Comparison of ENCODE assay signal across 9 cellular contexts in the genomic region with DNA sequence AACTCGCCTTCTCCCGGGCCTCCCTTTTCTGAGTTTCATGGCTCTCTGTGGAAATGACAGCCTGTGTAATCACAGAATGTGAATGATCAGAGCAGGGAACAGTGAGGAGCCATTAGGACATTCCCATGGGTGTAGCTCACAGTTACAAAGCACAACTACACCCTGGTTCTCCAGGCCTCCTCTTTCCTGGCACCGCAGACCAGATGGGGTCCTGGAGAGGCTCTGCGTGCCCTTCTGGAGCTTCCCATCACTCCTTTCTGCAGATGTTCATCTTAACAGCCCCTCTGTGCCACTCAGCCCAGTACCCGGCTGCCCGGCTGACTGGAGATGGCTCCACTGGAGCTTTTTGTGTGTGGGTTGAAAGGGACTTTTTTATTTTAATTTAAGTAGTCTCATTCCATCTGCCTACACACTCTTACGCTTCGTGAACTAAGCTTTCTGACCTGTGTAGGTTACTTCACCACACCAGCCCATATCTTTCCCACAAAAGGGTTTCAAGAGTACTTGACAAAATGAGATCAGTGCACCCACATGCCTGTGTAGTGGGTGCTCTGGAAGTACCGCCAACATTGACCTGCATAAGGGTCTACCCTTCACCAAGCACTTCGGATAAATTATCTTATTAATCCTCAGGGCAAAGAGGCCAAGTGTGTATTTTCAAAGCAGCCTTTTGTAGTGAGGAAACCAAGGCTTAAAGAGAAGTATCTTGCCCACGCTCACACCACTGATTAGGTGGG. TPM values are rescaled to one million over a fixed set of nuclear protein-coding genes. Genes with fewer than 3 reads are reported as not detected.
A peak's percentile ranks its signal among the peaks of the same experiment; 100 is the strongest.
DNase-seq lines count a peak whose midpoint lies in the region; ATAC-seq and TF ChIP-seq lines count a peak whose summit lies in the region.
"Had no signal": no experiment of that assay in that cellular context is flagged by ENCODE, and none has a peak within 500 bp of the region (broad histone marks: within the 10 kb centered on the region; RNA-seq: fewer than 3 reads in every experiment).

No MANE protein-coding gene starts in this region.

- WGBS in mammary epithelial cell (ENCODE audit: low coverage, missing lambda C conversion rate): 71% methylated on average over 11 of the region's 11 CpGs

- dilution Hi-C loops in mammary epithelial cell (cut with HindIII; ENCODE audit: low sequenced_read_pairs): no loop called here

- no peak overlapping the region for H3K27ac ChIP-seq in mammary epithelial cell (ENCODE audit: insufficient read depth, low read depth, low read length)

- H3K4me3 Mint-ChIP-seq in MCF 10A (ENCODE audit: unreplicated experiment) (no peak overlapping the region), immature natural killer cell (peak overlapping the region in 1 of 5 donors; percentile 36)

- no peak overlapping the region for H2AFZ ChIP-seq in mammary epithelial cell (ENCODE audit: low read depth, low read length)

- ATAC-seq in HG03280 (IDR thresholded peaks at IDR 0.05; ENCODE audit: unreplicated experiment): peak; percentile 51
- no peak for ATAC-seq in GM18873 (IDR thresholded peaks at IDR 0.05; ENCODE audit: low FRiP score, unreplicated experiment)

- H3K4me1 ChIP-seq in mammary epithelial cell (ENCODE audit: insufficient read depth, low read length): peaks cover 46% of the 10 kb centered on the region

- peaks cover 84% of the 10 kb centered on the region for H3K79me2 ChIP-seq in mammary epithelial cell (ENCODE audit: insufficient read depth, low read length)

- no peaks in the 10 kb centered on the region for H3K27me3 Mint-ChIP-seq in MCF 10A (ENCODE audit: insufficient read depth, unreplicated experiment)
- H3K27me3 Mint-ChIP-seq in immature natural killer cell (ENCODE audit: low read depth in 3 of 3): peaks cover 0 to 8% (median 0%) of the 10 kb centered on the region in 3 donors

- H4K20me1 ChIP-seq in mammary epithelial cell (ENCODE audit: insufficient read depth, low read length): peaks cover 5% of the 10 kb centered on the region

- no TSS peak for BruUV-seq in MCF 10A (replicated peaks; lab: Mats Ljungman, UMichigan)
- BruUV-seq in mammary epithelial cell (replicated peaks; lab: Mats Ljungman, UMichigan): no TSS peak

- H3K4me2 ChIP-seq in mammary epithelial cell (ENCODE audit: insufficient read depth, low read depth, low read length): no peak overlapping the region

- H3K4me1 Mint-ChIP-seq in MCF 10A (ENCODE audit: insufficient read depth, unreplicated experiment) (peaks cover 18% of the 10 kb centered on the region), immature natural killer cell (peaks cover 40 to 59% of the 10 kb centered on the region in 2 donors)

- in situ Hi-C loops in mammary epithelial cell (cut with MboI; ENCODE audit: low sequenced_read_pairs in 2 of 2): no loop called here
- in situ Hi-C loops in ACHN (cut with HindIII; ENCODE audit: low pct_ligation_motif_present, low pct_unique_long_range_greater_than_20kb, low sequenced_read_pairs): no loop called here

- intact Hi-C loops in MCF 10A (cut with micrococcal nuclease): no loop called here
- intact Hi-C loops in mammary epithelial cell (cut with micrococcal nuclease): no loop called here

- CTCF ChIA-PET in MCF 10A (lab: Yijun Ruan, JAX) (interaction anchor here (0.6 to 1.4 kb wide), 11 partner anchors 9 to 842 kb away, joined by 3 to 5 read pairs (median 4); no protein-coding TSS in a partner anchor), mammary epithelial cell (lab: Charles Lee; ENCODE audit: low non-redundant PET) (interaction anchor here (0.7 kb wide), 1 partner anchor 78 kb away, joined by 4 read pairs; no protein-coding TSS in a partner anchor)

- no peaks in the 10 kb centered on the region for H3K27me3 ChIP-seq in mammary epithelial cell (ENCODE audit: insufficient read depth, low read length)

- H3K27ac Mint-ChIP-seq in MCF 10A (ENCODE audit: low read depth, unreplicated experiment) (peak overlapping the region; percentile 27), immature natural killer cell (peak overlapping the region; percentile 67 to 81 (median 77))

- no peak overlapping the region for H3K4me3 ChIP-seq in mammary epithelial cell (replicated peaks in 1 of 3; ENCODE audit: insufficient read depth in 1 of 3, low read depth in 2 of 3, low read length in 3 of 3)

- TF ChIP-seq CTCF in MCF 10A (IDR thresholded peaks at IDR 0.05; ENCODE audit: unreplicated experiment) (no peak), mammary epithelial cell (conservative IDR thresholded peaks at IDR 0.05 in 1 of 2, IDR thresholded peaks at IDR 0.05 in 1 of 2; ENCODE audit: extremely low read depth in 1 of 2, insufficient read depth in 1 of 2, low read depth in 1 of 2, low read length in 2 of 2) (no peak)

- no peaks in the 10 kb centered on the region for H3K9me3 ChIP-seq in mammary epithelial cell (replicated peaks; ENCODE audit: insufficient read depth, low read length)

- POLR2A ChIA-PET in MCF 10A (lab: Yijun Ruan, JAX): interaction anchor here (0.5 to 2.0 kb wide), 4 partner anchors 12 to 40 kb away, joined by 3 to 8 read pairs (median 3); partner anchors contain the start of gene SREBF2

- H3K9ac ChIP-seq in mammary epithelial cell (ENCODE audit: insufficient read depth, low read length): no peak overlapping the region

- no peaks in the 10 kb centered on the region for H3K9me3 Mint-ChIP-seq in MCF 10A (ENCODE audit: unreplicated experiment)
- no peaks in the 10 kb centered on the region for H3K9me3 Mint-ChIP-seq in immature natural killer cell

- H3K36me3 Mint-ChIP-seq in MCF 10A (ENCODE audit: insufficient read depth, unreplicated experiment): peaks cover 22% of the 10 kb centered on the region
- peaks cover 0 to 8% (median 0%) of the 10 kb centered on the region in 3 donors for H3K36me3 Mint-ChIP-seq in immature natural killer cell

- H3K36me3 ChIP-seq in mammary epithelial cell (ENCODE audit: insufficient read depth, low read length): peaks cover 5% of the 10 kb centered on the region

- DNase-seq in MCF 10A (ENCODE audit: unreplicated experiment) (no peak), mammary epithelial cell (no peak), immature natural killer cell (no peak), ACHN (no peak)
- DNase-seq in activated CD8-positive, alpha-beta memory T cell treated with anti-CD3 and anti-CD28 coated beads, Interleukin-2, amount 50 U/mL, for 48 hours: peak; percentile 84
- DNase-seq in stimulated activated CD8-positive, alpha-beta memory T cell treated with anti-CD3 and anti-CD28 coated beads, Interleukin-2, amount 100 ng/mL, for 48 hours (ENCODE audit: low read depth in 2 of 2): peak; percentile 46 to 49

RNA-seq across cellular contexts. Expression of gene SREBF2, which starts 29.8 kb away (rescaled TPM):
- 88.4 and 104 TPM in 2 replicates for total RNA-seq in MCF 10A (2022)
- 100 to 1,000 TPM; 100 to 131 TPM for total RNA-seq in mammary epithelial cell
- polyA plus RNA-seq in mammary epithelial cell: 61.6 TPM
- polyA minus RNA-seq in mammary epithelial cell: 220 TPM
- polyA plus RNA-seq in immature natural killer cell: 10 to 100 TPM; 16.9 to 40.3 (median 22.9) TPM

RNA-seq across cellular contexts. Expression of gene SHISA8, which starts 52.2 kb away (rescaled TPM):
- total RNA-seq in MCF 10A (2022) (not detected in 2 replicates), mammary epithelial cell (not detected)
- polyA plus RNA-seq in mammary epithelial cell (not detected), immature natural killer cell (not detected)
- polyA minus RNA-seq in mammary epithelial cell: not detected
- total RNA-seq: bronchial epithelial cell had no signal

Comparison
In these comparisons a context has a peak if more than half of its experiments do, and no peak if none do; other contexts are left out.
1. DNase-seq: peak in activated CD8-positive, alpha-beta memory T cell treated with anti-CD3 and anti-CD28 coated beads, Interleukin-2, amount 50 U/mL, for 48 hours (single experiment) and stimulated activated CD8-positive, alpha-beta memory T cell treated with anti-CD3 and anti-CD28 coated beads, Interleukin-2, amount 100 ng/mL, for 48 hours (2 of 2); none in MCF 10A (single experiment), mammary epithelial cell (single experiment), immature natural killer cell (0 of 3) and ACHN (single experiment).